8 cellular contexts compared by ENCODE assay signal in the genomic region with DNA sequence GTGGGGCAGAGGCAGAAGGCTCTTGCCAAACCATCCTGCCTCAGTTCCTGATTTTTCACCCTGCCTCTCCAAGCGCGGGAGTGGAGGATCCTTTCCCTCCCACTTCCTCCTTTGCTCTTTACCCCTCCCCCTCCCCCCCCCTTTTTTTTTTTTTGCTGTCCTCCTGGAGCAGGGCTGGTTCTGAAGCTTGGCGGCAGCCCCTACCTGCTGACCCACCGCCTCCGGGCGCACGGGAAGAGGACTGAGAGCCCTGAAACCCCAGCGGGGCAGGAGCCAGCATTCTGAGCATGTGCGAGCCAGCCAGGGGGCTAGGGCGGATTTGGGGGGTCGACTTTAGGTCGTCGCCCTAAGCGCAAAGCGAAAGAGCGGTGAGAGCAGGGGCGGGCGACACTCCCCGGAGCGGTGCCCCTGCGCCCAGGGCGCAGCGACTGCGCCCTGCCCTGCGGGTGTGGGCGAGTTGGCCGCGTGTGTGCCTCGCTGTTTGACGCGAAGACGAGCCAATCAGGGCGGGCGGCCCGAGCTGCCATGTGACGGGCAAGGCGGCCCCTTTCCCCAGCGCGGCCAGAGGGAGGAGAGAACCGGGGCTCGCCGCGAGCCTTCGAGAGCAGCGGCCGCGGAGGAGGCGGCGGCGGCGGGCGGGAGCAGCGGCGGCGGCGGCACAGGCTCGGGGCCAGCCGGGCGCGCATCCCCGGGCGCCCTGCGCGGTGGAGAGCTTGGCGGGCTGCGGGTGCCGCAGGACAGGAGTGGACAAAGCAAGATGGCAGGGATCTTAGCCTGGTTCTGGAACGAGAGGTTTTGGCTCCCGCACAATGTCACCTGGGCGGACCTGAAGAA.
DNase-seq lines count a peak whose midpoint lies in the region; ATAC-seq and TF ChIP-seq lines count a peak whose summit lies in the region.

Gene CERS6, plus strand, starts transcription at position 581 of the 834 bp plus-strand sequence. Its CDS starts 177 bp downstream, at position 758.

- H3K27ac ChIP-seq in DND-41 (ENCODE audit: low read length) = peak within 1 kb of the TSS; percentile 69
- peak within 1 kb of the TSS; percentile 57 for H3K27ac ChIP-seq in RWPE2 (ENCODE audit: poor library complexity, severe bottlenecking)
- H3K27ac ChIP-seq in stomach smooth muscle (ENCODE audit: low read length) = peak within 1 kb of the TSS; percentile 75

- TF ChIP-seq CTCF in DND-41 (IDR thresholded peaks at IDR 0.05; ENCODE audit: borderline replicate concordance, extremely low read depth, low read length, poor library complexity, severe bottlenecking) = no peak
- no peak for TF ChIP-seq CTCF in RWPE2 (IDR thresholded peaks at IDR 0.05; ENCODE audit: poor library complexity, severe bottlenecking)

- H2AFZ ChIP-seq in DND-41 (ENCODE audit: low read depth, low read length) (peak within 1 kb of the TSS; percentile 86), neuron (ENCODE audit: low read depth, low read length) (peak within 1 kb of the TSS; percentile 87)

- H3K4me2 ChIP-seq in DND-41 (ENCODE audit: insufficient read depth, low read length) = peak within 1 kb of the TSS; percentile 88

- H3K9me3 ChIP-seq in DND-41 (ENCODE audit: insufficient read depth, low read length, severe bottlenecking) (no peaks in the 10 kb centered on the region), RWPE2 (ENCODE audit: severe bottlenecking) (no peaks in the 10 kb centered on the region), neuron (ENCODE audit: low read length) (no peaks in the 10 kb centered on the region), stomach smooth muscle (ENCODE audit: control insufficient read depth in 2 of 2, low read length in 2 of 2) (no peaks in the 10 kb centered on the region)

- TF ChIP-seq RAD21 in Ishikawa (IDR thresholded peaks at IDR 0.05; ENCODE audit: low read depth) = no peak

- peaks cover 39% of the 10 kb centered on the region for H3K4me1 ChIP-seq in DND-41 (ENCODE audit: insufficient read depth, low read length)
- H3K4me1 ChIP-seq in RWPE2 (ENCODE audit: insufficient read depth, poor library complexity, severe bottlenecking) = peaks cover 4% of the 10 kb centered on the region
- peaks cover 21% of the 10 kb centered on the region for H3K4me1 ChIP-seq in neuron (ENCODE audit: insufficient read depth, low read length)
- H3K4me1 ChIP-seq in stomach smooth muscle (ENCODE audit: control insufficient read depth, insufficient read depth, low read length) = peaks cover 10% of the 10 kb centered on the region

- H3K27me3 ChIP-seq in DND-41 (ENCODE audit: insufficient read depth, low read length, poor library complexity) = no peaks in the 10 kb centered on the region
- no peaks in the 10 kb centered on the region for H3K27me3 ChIP-seq in RWPE2 (ENCODE audit: insufficient read depth, poor library complexity, severe bottlenecking)
- H3K27me3 ChIP-seq in neuron (ENCODE audit: insufficient read depth, low read length) = no peaks in the 10 kb centered on the region
- H3K27me3 ChIP-seq in stomach smooth muscle (ENCODE audit: control insufficient read depth in 1 of 2, insufficient read depth in 2 of 2, low read length in 2 of 2) = no peaks in the 10 kb centered on the region

- peak; percentile 3; the same call in 1 of the 2 replicates for TF ChIP-seq EP300 in Ishikawa (IDR thresholded peaks at IDR 0.05; ENCODE audit: borderline replicate concordance)

- H3K9ac ChIP-seq in DND-41 (ENCODE audit: low read depth, low read length) (peak within 1 kb of the TSS; percentile 77), stomach smooth muscle (ENCODE audit: low read length in 2 of 2) (peak within 1 kb of the TSS; percentile 71 to 87)

- peak; percentile 88 for ATAC-seq in DND-41 (ENCODE audit: insufficient read depth, low read depth)
- ATAC-seq in GM21717 (IDR thresholded peaks at IDR 0.05; ENCODE audit: unreplicated experiment) = peak; percentile 95
- ATAC-seq in RWPE2 (ENCODE audit: low read depth) = peak; percentile 94

- H3K79me2 ChIP-seq in DND-41 (ENCODE audit: insufficient read depth, low read length) = peaks cover 43% of the 10 kb centered on the region

- DNase-seq in DND-41 (peak; percentile 84), RWPE2 (ENCODE audit: low spot score) (peak; percentile 95), foreskin melanocyte (peak; percentile 80)
- DNase-seq in activated gamma-delta T cell treated with anti-CD3 and anti-CD28 coated beads, Interleukin-2, amount 50 U/mL, for 16 hours (ENCODE audit: low read depth) = peak; percentile 76

- H3K4me3 ChIP-seq in DND-41 (ENCODE audit: low read depth in 1 of 2, low read length in 2 of 2) (peak within 1 kb of the TSS; percentile 48 to 78), RWPE2 (ENCODE audit: severe bottlenecking) (peak within 1 kb of the TSS; percentile 83), neuron (ENCODE audit: low read length) (peak within 1 kb of the TSS; percentile 61), stomach smooth muscle (ENCODE audit: low read length in 2 of 2) (peak within 1 kb of the TSS; percentile 87 to 92)

- peaks cover 13% of the 10 kb centered on the region; the same call in 1 of the 2 replicates for H4K20me1 ChIP-seq in DND-41 (ENCODE audit: insufficient read depth, low read length)

- no peaks in the 10 kb centered on the region; the same call in 1 of the 2 replicates for H3K36me3 ChIP-seq in DND-41 (ENCODE audit: insufficient read depth, low read length)
- H3K36me3 ChIP-seq in RWPE2 (ENCODE audit: low read depth) = no peaks in the 10 kb centered on the region
- H3K36me3 ChIP-seq in neuron (ENCODE audit: insufficient read depth, low read length) = no peaks in the 10 kb centered on the region
- no peaks in the 10 kb centered on the region for H3K36me3 ChIP-seq in stomach smooth muscle (ENCODE audit: control insufficient read depth in 2 of 2, insufficient read depth in 2 of 2, low read length in 2 of 2)

TF ChIP-seq in Ishikawa, 13 proteins besides CTCF, POLR2A, EP300 and RAD21:
- TF ChIP-seq TAF1 (IDR thresholded peaks at IDR 0.05; ENCODE audit: low read depth) = peak; percentile 67
- no peak for TF ChIP-seq CREB1 (IDR thresholded peaks at IDR 0.05; ENCODE audit: low read depth)
- TF ChIP-seq FOXM1 (IDR thresholded peaks at IDR 0.05; ENCODE audit: borderline replicate concordance, low read depth) = no peak
- TF ChIP-seq EGR1 (IDR thresholded peaks at IDR 0.05) = peak; percentile 98
- TF ChIP-seq, protein P1, sequence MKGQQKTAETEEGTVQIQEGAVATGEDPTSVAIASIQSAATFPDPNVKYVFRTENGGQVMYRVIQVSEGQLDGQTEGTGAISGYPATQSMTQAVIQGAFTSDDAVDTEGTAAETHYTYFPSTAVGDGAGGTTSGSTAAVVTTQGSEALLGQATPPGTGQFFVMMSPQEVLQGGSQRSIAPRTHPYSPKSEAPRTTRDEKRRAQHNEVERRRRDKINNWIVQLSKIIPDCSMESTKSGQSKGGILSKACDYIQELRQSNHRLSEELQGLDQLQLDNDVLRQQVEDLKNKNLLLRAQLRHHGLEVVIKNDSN (IDR thresholded peaks at IDR 0.05) = peak; percentile 96
- TF ChIP-seq NFIC (IDR thresholded peaks at IDR 0.05) = peak; percentile 45; the same call in 1 of the 2 replicates
- no peak for TF ChIP-seq YY1 (IDR thresholded peaks at IDR 0.05; ENCODE audit: low read depth)
- TF ChIP-seq TEAD4 (IDR thresholded peaks at IDR 0.05) = no peak
- TF ChIP-seq ZBTB7A (IDR thresholded peaks at IDR 0.05; ENCODE audit: low read depth) = peak; percentile 56
- peak; percentile 15; the same call in 1 of the 2 replicates for TF ChIP-seq TCF12 (IDR thresholded peaks at IDR 0.05; ENCODE audit: low read depth)
- TF ChIP-seq REST (IDR thresholded peaks at IDR 0.05; ENCODE audit: low read depth) = no peak
- TF ChIP-seq, protein P2, sequence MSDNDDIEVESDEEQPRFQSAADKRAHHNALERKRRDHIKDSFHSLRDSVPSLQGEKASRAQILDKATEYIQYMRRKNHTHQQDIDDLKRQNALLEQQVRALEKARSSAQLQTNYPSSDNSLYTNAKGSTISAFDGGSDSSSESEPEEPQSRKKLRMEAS (IDR thresholded peaks at IDR 0.05) = peak; percentile 97
- no peak for TF ChIP-seq CEBPB (IDR thresholded peaks at IDR 0.05)
TF ChIP-seq in Ishikawa: peak in this region for 7.

Comparison
In these comparisons a context has a peak if more than half of its experiments do, and no peak if none do; other contexts are left out.
1. Peak in every context shown above with its lines: DNase-seq, ATAC-seq, H3K4me3 ChIP-seq and H3K27ac ChIP-seq.